In the genomic region with DNA sequence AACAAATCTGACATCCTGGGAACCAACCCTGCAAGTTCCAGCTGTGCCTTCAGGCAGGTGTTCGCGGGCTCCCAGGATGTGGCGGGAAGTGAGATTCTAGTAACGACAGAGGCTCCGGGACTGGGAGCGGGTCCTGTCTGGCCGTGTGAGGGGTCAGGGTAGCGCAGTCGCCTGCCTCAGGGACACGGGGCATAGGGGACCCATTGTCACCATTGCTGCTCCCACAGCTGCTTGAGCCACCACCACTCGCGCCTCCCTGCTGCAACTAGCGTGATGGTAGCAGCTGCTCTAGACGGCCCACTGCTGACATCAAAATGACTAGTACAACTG, we compare ENCODE assay signal across 1 cellular context.
TF ChIP-seq lines count a peak whose summit lies in the region.

No MANE protein-coding gene starts in this region.

TF ChIP-seq in WTC11, 78 proteins besides CTCF, POLR2A, EP300 and RAD21 (continued from another document):
- TF ChIP-seq TEAD4 (CRISPR knock-in tag; IDR thresholded peaks at IDR 0.05) (no peak), NR2C2 (CRISPR knock-in tag; IDR thresholded peaks at IDR 0.05) (no peak)
- TF ChIP-seq, protein P1, sequence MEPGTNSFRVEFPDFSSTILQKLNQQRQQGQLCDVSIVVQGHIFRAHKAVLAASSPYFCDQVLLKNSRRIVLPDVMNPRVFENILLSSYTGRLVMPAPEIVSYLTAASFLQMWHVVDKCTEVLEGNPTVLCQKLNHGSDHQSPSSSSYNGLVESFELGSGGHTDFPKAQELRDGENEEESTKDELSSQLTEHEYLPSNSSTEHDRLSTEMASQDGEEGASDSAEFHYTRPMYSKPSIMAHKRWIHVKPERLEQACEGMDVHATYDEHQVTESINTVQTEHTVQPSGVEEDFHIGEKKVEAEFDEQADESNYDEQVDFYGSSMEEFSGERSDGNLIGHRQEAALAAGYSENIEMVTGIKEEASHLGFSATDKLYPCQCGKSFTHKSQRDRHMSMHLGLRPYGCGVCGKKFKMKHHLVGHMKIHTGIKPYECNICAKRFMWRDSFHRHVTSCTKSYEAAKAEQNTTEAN (CRISPR knock-in tag; IDR thresholded peaks at IDR 0.05): no peak
- TF ChIP-seq, protein P2, sequence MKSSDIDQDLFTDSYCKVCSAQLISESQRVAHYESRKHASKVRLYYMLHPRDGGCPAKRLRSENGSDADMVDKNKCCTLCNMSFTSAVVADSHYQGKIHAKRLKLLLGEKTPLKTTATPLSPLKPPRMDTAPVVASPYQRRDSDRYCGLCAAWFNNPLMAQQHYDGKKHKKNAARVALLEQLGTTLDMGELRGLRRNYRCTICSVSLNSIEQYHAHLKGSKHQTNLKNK (CRISPR knock-in tag; IDR thresholded peaks at IDR 0.05): no peak
- TF ChIP-seq, protein P3, sequence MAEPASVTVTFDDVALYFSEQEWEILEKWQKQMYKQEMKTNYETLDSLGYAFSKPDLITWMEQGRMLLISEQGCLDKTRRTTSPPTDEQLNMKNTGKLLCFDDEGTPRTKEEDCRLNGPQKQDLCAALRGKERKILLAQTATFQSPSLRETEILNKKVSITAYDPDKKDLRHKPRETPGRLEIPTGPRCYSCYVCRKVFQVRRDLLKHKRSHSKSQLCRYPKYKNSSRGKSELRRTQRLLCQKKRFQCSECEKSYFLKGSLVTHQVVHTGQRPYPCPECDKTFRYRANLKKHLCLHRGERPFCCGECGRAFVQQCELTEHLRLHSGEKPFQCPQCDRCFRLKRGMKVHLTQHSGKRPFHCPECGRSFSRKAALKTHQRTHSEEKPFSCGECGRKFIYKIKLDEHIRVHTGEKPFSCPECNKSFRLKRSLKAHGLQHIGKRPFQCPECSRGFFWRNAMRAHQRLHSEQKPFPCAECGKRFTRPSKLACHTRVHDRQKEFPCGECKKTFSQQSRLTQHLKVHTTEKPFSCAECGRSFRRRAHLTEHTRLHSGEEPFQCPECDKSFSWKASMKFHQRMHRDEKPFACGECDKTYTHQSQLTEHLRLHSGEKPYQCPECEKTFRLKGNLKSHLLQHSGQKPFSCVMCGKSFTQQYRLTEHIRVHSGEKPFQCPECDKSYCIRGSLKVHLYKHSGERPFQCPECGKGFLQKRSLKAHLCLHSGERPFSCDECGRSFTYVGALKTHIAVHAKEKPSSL (CRISPR knock-in tag; conservative IDR thresholded peaks at IDR 0.05): no peak
